In genomic region chr11:128630367-128631230, GRCh38 we compare ENCODE assay signal across 8 cellular contexts. TPM values are rescaled to one million over a fixed set of nuclear protein-coding genes. Genes with fewer than 3 reads are reported as not detected.
DNase-seq lines count a peak whose midpoint lies in the region; ATAC-seq, FAIRE-seq and TF ChIP-seq lines count a peak whose summit lies in the region.

No MANE protein-coding gene starts in this region.

- peaks cover 66% of the 10 kb centered on the region for H3K4me1 Mint-ChIP-seq in activated CD4-positive, alpha-beta T cell treated with anti-CD3 and anti-CD28 coated beads for 36 hours

- POLR2A ChIA-PET in AG04449 (lab: Yijun Ruan, JAX): no interaction called here
- POLR2A ChIA-PET in activated CD4-positive, alpha-beta T cell treated with anti-CD3 and anti-CD28 coated beads for 36 hours (lab: Charles Lee): interaction anchor here (0.6 to 1.9 kb wide), 11 partner anchors 107 to 462 kb away, joined by 3 to 10 read pairs (median 4); no protein-coding TSS in a partner anchor

- H3K4me1 ChIP-seq in right lobe of liver: peaks cover 0 to 30% (median 12%) of the 10 kb centered on the region in 4 donors

- FAIRE-seq in GM18507 (lab: Jason Lieb, UNC): peak; percentile 94

- H3K36me3 Mint-ChIP-seq in activated CD4-positive, alpha-beta T cell treated with anti-CD3 and anti-CD28 coated beads for 36 hours (ENCODE audit: low read depth): no peaks in the 10 kb centered on the region

- H3K27me3 Mint-ChIP-seq in activated CD4-positive, alpha-beta T cell treated with anti-CD3 and anti-CD28 coated beads for 36 hours: no peaks in the 10 kb centered on the region

- no peaks in the 10 kb centered on the region for H3K36me3 ChIP-seq in right lobe of liver

- peak overlapping the region; percentile 88 for H3K27ac Mint-ChIP-seq in activated CD4-positive, alpha-beta T cell treated with anti-CD3 and anti-CD28 coated beads for 36 hours

- intact Hi-C loops in activated CD4-positive, alpha-beta T cell treated with anti-CD3 and anti-CD28 coated beads for 36 hours (cut with DNase I, micrococcal nuclease): loop anchor here (1.0 to 5.0 kb wide), 16 partner anchors 80 to 598 kb away; no protein-coding TSS in a partner anchor
- intact Hi-C loops in right lobe of liver (cut with DNase I): loop anchor here (10.0 kb wide), 3 partner anchors 146 to 346 kb away; no protein-coding TSS in a partner anchor

- no peaks in the 10 kb centered on the region for H3K9me3 Mint-ChIP-seq in activated CD4-positive, alpha-beta T cell treated with anti-CD3 and anti-CD28 coated beads for 36 hours (ENCODE audit: low read depth)

- H3K4me3 ChIP-seq in AG04449 (ENCODE audit: low read depth, low read length) (no peak overlapping the region), choroid plexus epithelial cell (ENCODE audit: low read depth, low read length) (no peak overlapping the region), right lobe of liver (no peak overlapping the region)

- H3K9me3 ChIP-seq in right lobe of liver: no peaks in the 10 kb centered on the region

- WGBS in right lobe of liver (ENCODE audit: insufficient coverage, low coverage, low lambda C conversion rate, missing lambda C conversion rate): 20% methylated on average over 12 of the region's 12 CpGs

- DNase-seq in AG04449 (ENCODE audit: low read depth, low spot score) (peak; percentile 31), GM18507 (ENCODE audit: extremely low spot score, insufficient read length, low read depth) (no peak), NCI-H226 (peak; percentile 65), choroid plexus epithelial cell (ENCODE audit: low read depth) (peak; percentile 92), right lobe of liver (peak; percentile 89 to 91 (median 89))
- DNase-seq in activated CD4-positive, alpha-beta T cell treated with anti-CD3 and anti-CD28 coated beads for 36 hours: peak; percentile 97
- DNase-seq in stimulated activated CD4-positive, alpha-beta T cell treated with anti-CD3 and anti-CD28 coated beads, TNF-alpha, amount 100 ng/mL, for 24 hours (ENCODE audit: low read depth in 3 of 3): peak; percentile 88 to 92 (median 92)

- ATAC-seq in HG03097 (IDR thresholded peaks at IDR 0.05; ENCODE audit: low FRiP score, unreplicated experiment) (peak; percentile 42), right lobe of liver (peak; percentile 89 to 91 (median 91))
- peak; percentile 73 for ATAC-seq in activated CD4-positive, alpha-beta T cell treated with anti-CD3 and anti-CD28 coated beads for 36 hours

- no peak for TF ChIP-seq POLR2A in right lobe of liver (IDR thresholded peaks at IDR 0.05)

- H3K4me3 Mint-ChIP-seq in activated CD4-positive, alpha-beta T cell treated with anti-CD3 and anti-CD28 coated beads for 36 hours: peak overlapping the region; percentile 57

- H3K27me3 ChIP-seq in right lobe of liver: no peaks in the 10 kb centered on the region

- CTCF ChIA-PET in AG04449 (lab: Yijun Ruan, JAX): interaction anchor here (0.6 to 8.3 kb wide), 86 partner anchors 9 to 601 kb away, joined by 3 to 490 read pairs (median 5); no protein-coding TSS in a partner anchor
- CTCF ChIA-PET in activated CD4-positive, alpha-beta T cell treated with anti-CD3 and anti-CD28 coated beads for 36 hours (lab: Charles Lee): interaction anchor here (0.5 to 8.6 kb wide), 68 partner anchors 10 to 593 kb away, joined by 3 to 128 read pairs (median 5); no protein-coding TSS in a partner anchor

- peak overlapping the region; percentile 28 to 58 (median 42) for H3K27ac ChIP-seq in right lobe of liver

- TF ChIP-seq CTCF in AG04449 (IDR thresholded peaks at IDR 0.05; ENCODE audit: insufficient read depth, low read length, missing control alignments) (peak; percentile 66), choroid plexus epithelial cell (conservative IDR thresholded peaks at IDR 0.05; ENCODE audit: low read depth, low read length) (peak; percentile 94), right lobe of liver (IDR thresholded peaks at IDR 0.05) (peak; percentile 90 to 97 (median 92))

RNA-seq across cellular contexts. Expression of gene ETS1, which starts 43.2 kb away (rescaled TPM):
- total RNA-seq in activated CD4-positive, alpha-beta T cell treated with anti-CD3 and anti-CD28 coated beads for 36 hours: 100 to 1,000 TPM; 410 to 449 TPM
- 10 to 100 TPM; 14.2 to 37.2 (median 23.3) TPM for total RNA-seq in right lobe of liver

Comparison
In these comparisons a context has a peak if more than half of its experiments do, and no peak if none do; other contexts are left out.
1. RNA of gene ETS1, which starts 43.2 kb away (total RNA-seq): 410 to 449 TPM in activated CD4-positive, alpha-beta T cell treated with anti-CD3 and anti-CD28 coated beads for 36 hours; 14.2 to 37.2 TPM in right lobe of liver; every median in the first group is over 10 times any median in the second.
2. Peak in every context shown above with its lines, with median percentiles within 50 percentile points of each other: CTCF ChIP-seq and ATAC-seq.